In genomic region chr16:76906552-76906951, GRCh38 we compare ENCODE assay signal across 30 cellular contexts.
"Had no signal": no experiment of that assay in that cellular context is flagged by ENCODE, and none has a peak within 500 bp of the region (broad histone marks: within the 10 kb centered on the region; RNA-seq: fewer than 3 reads in every experiment).

No MANE protein-coding gene starts in this region.

- H3K36me3 ChIP-seq: MG63, Peyer's patch, SJSA1 had no signal

- H3K4me2 ChIP-seq: SK-N-SH had no signal

- H3K27me3 ChIP-seq: MG63, Peyer's patch, SJSA1 had no signal

- DNase-seq: Kasumi-1, MG63, NCI-H1048, NCI-H1092 treated with DMSO at 0.1 percent for 48 hours, NCI-H1105 treated with DMSO at 0.1 percent for 48 hours, NCI-H1436, NCI-H146, NCI-H1694, NCI-H187, NCI-H1930, NCI-H2029 treated with DMSO at 0.1 percent for 48 hours, NCI-H2081 treated with DMSO at 0.1 percent for 48 hours, NCI-H2107, NCI-H226, NCI-H446 treated with DMSO at 0.1 percent for 48 hours, NCI-H510A, NCI-H524, NCI-H526, NCI-H69, NCI-H748 treated with DMSO at 0.1 percent for 48 hours, NCI-H82, OCI-M1, PC-3, Peyer's patch, Right ventricle myocardium superior, RPMI8226, SHP77 treated with DMSO at 0.1 percent for 48 hours, SK-N-SH, T-cell had no signal

- H3K9ac ChIP-seq: SK-N-SH had no signal

- H3K4me1 ChIP-seq: Peyer's patch, SJSA1 had no signal

- H3K27ac ChIP-seq: Peyer's patch, SJSA1 had no signal

- H3K4me3 ChIP-seq: MG63, Peyer's patch, SJSA1 had no signal

- H3K9me3 ChIP-seq: MG63, Peyer's patch, SJSA1, SK-N-SH had no signal

- ATAC-seq: PC-3, T-cell had no signal
